Comparison of ENCODE assay signal across 8 cellular contexts in genomic region chr11:5689551-5689983, GRCh38. TPM values are rescaled to one million over a fixed set of nuclear protein-coding genes. Genes with fewer than 3 reads are reported as not detected.
DNase-seq lines count a peak whose midpoint lies in the region; ATAC-seq and TF ChIP-seq lines count a peak whose summit lies in the region.

TSS of gene TRIM22 (plus strand) at chr11:5689790. CDS start at chr11:5696233, 6,443 bp downstream.

- peak within 1 kb of the TSS; percentile 76 for H3K4me3 ChIP-seq in OCI-LY3 (ENCODE audit: low read length)

- H3K4me2 ChIP-seq in OCI-LY3 (ENCODE audit: low read length): peak within 1 kb of the TSS; percentile 95

- H3K79me2 ChIP-seq in OCI-LY3 (ENCODE audit: low read length): peaks cover 28% of the 10 kb centered on the region

- H4K20me1 ChIP-seq in OCI-LY3 (ENCODE audit: insufficient read depth, low read length): no peaks in the 10 kb centered on the region

- ATAC-seq in HG02642 (IDR thresholded peaks at IDR 0.05; ENCODE audit: poor library complexity, unreplicated experiment) (peak; percentile 72), foreskin keratinocyte (peak; percentile 47)

- H3K27ac ChIP-seq in OCI-LY3 (ENCODE audit: low read length): peak within 1 kb of the TSS; percentile 76
- H3K27ac ChIP-seq in foreskin keratinocyte: peak within 1 kb of the TSS; percentile 81

- H3K27me3 ChIP-seq in OCI-LY3 (ENCODE audit: low read depth, low read length) (no peaks in the 10 kb centered on the region), foreskin keratinocyte (no peaks in the 10 kb centered on the region)

- no peaks in the 10 kb centered on the region for H3K9me3 ChIP-seq in OCI-LY3 (ENCODE audit: insufficient read depth, low read length)

- TF ChIP-seq CTCF in GM13977 (IDR thresholded peaks at IDR 0.05; ENCODE audit: extremely low read depth, insufficient read depth, missing control alignments) (no peak), OCI-LY3 (IDR thresholded peaks at IDR 0.05; ENCODE audit: low read depth, low read length) (no peak), foreskin keratinocyte (conservative IDR thresholded peaks at IDR 0.05) (no peak)

- H3K4me1 ChIP-seq in OCI-LY3 (ENCODE audit: low read length) (peaks cover 36% of the 10 kb centered on the region), foreskin keratinocyte (peaks cover 10% of the 10 kb centered on the region)

- peaks cover 5% of the 10 kb centered on the region for H3K36me3 ChIP-seq in OCI-LY3 (replicated peaks; ENCODE audit: low read depth, low read length)

- peak within 1 kb of the TSS; percentile 78 for H3K9ac ChIP-seq in OCI-LY3 (ENCODE audit: low read length)

- in situ Hi-C loops in GM13977 (cut with MboI; ENCODE audit: low pct_unique_long_range_greater_than_20kb, low sequenced_read_pairs, unreplicated experiment): no loop called here

- peak within 1 kb of the TSS; percentile 48 for H2AFZ ChIP-seq in OCI-LY3 (ENCODE audit: low read depth, low read length)

- DNase-seq in GM13977 (ENCODE audit: low spot score): peak; percentile 76
- DNase-seq in activated effector memory CD4-positive, alpha-beta T cell treated with anti-CD3 and anti-CD28 coated beads, Interleukin-2, amount 50 U/mL, for 16 hours: peak; percentile 82
- DNase-seq in foreskin keratinocyte: peak; percentile 65 to 76
- DNase-seq in occipital lobe (lab: John Stamatoyannopoulos, UW): peak; percentile 5
- peak; percentile 63 for DNase-seq in ureter (ENCODE audit: low spot score)
- no peak for DNase-seq in RKO (ENCODE audit: low spot score)

RNA-seq across cellular contexts. Expression of gene TRIM22, which starts in this region (rescaled TPM):
- 63.6 and 69.6 TPM in 2 replicates for total RNA-seq in foreskin keratinocyte
- 25.3 and 28.2 TPM in 2 replicates for polyA plus RNA-seq in foreskin keratinocyte
- 11.2 TPM for total RNA-seq in occipital lobe
- total RNA-seq in ureter: 86.6 TPM
